ENCODE assay signal across 12 cellular contexts in the genomic region with DNA sequence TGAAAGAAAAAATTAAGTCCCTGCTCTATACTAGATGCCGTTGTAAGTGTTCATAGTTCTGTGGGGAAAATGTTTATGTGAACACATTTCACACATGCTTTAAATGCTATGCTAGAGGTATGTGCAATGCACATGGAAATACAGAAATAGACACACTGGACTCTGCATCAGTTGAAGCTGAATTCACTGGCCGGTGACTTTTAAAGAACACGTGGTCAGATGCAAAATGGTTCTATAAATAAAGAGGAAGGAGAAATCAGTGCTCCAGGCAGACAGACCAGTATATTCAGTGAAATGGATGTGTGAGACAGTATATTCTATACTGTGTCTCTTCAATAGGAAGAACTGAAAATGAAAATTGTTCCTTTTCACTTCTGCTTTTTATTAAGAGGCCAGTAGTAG. TPM values are rescaled to one million over a fixed set of nuclear protein-coding genes. Genes with fewer than 3 reads are reported as not detected.
A peak's percentile ranks its signal among the peaks of the same experiment; 100 is the strongest.
DNase-seq lines count a peak whose midpoint lies in the region; ATAC-seq, FAIRE-seq and TF ChIP-seq lines count a peak whose summit lies in the region.
"Had no signal": no experiment of that assay in that cellular context is flagged by ENCODE, and none has a peak within 500 bp of the region (broad histone marks: within the 10 kb centered on the region; RNA-seq: fewer than 3 reads in every experiment).

No MANE protein-coding gene starts in this region.

- H3K36me3 ChIP-seq in GM12878 (ENCODE audit: control insufficient read depth in 2 of 2, insufficient read depth in 2 of 2, low read length in 1 of 2): no peaks in the 10 kb centered on the region
- H3K36me3 ChIP-seq in mammary epithelial cell (ENCODE audit: insufficient read depth, low read length): no peaks in the 10 kb centered on the region
- H3K36me3 ChIP-seq in gastrocnemius medialis: no peaks in the 10 kb centered on the region

- H3K27me3 ChIP-seq in GM12878 (replicated peaks in 1 of 2; ENCODE audit: control insufficient read depth in 2 of 2, insufficient read depth in 2 of 2, low read length in 1 of 2) (no peaks in the 10 kb centered on the region), mammary epithelial cell (ENCODE audit: insufficient read depth, low read length) (no peaks in the 10 kb centered on the region), gastrocnemius medialis (no peaks in the 10 kb centered on the region)

- no peak for TF ChIP-seq POLR2A in GM12878 (IDR thresholded peaks at IDR 0.05; ENCODE audit: low read depth, low read length)
- no peak for TF ChIP-seq POLR2A in gastrocnemius medialis (IDR thresholded peaks at IDR 0.05)

- H3K9ac ChIP-seq in GM12878 (ENCODE audit: control insufficient read depth, insufficient read depth, low read length) (no peak overlapping the region), mammary epithelial cell (ENCODE audit: insufficient read depth, low read length) (no peak overlapping the region)

- H4K20me1 ChIP-seq in GM12878 (ENCODE audit: control insufficient read depth, insufficient read depth) (no peaks in the 10 kb centered on the region), mammary epithelial cell (ENCODE audit: insufficient read depth, low read length) (no peaks in the 10 kb centered on the region)

- no peak for TF ChIP-seq EP300 in GM12878 (IDR thresholded peaks at IDR 0.05; ENCODE audit: borderline replicate concordance in 1 of 2, control insufficient read depth in 1 of 2, low read depth in 2 of 2, low read length in 2 of 2)

- SMC1A ChIA-PET in GM12878 (lab: Charles Lee; ENCODE audit: uncharacterized antibody, unreplicated experiment): interaction anchor here (0.6 to 1.4 kb wide), 3 partner anchors 21 to 323 kb away, joined by 3 read pairs; no protein-coding TSS in a partner anchor

- DNase-seq in GM12878 (ENCODE audit: low read depth, low spot score) (peak; percentile 50), mammary epithelial cell (no peak), gastrocnemius medialis (no peak), GOT3 (lab: John Stamatoyannopoulos, UW) (no peak)
- no peak for DNase-seq in activated T-cell treated with anti-CD3 and anti-CD28 coated beads, Interleukin-2, amount 50 U/mL, for 4 hours
- DNase-seq: activated T-cell treated with anti-CD3 and anti-CD28 coated beads, Interleukin-2, amount 50 U/mL, for 24 hours; CD8-positive, alpha-beta T cell; occipital lobe had no signal

- RAD21 ChIA-PET in GM12878 (lab: Charles Lee; ENCODE audit: unreplicated experiment): no interaction called here

- H3K79me2 ChIP-seq in GM12878 (ENCODE audit: control insufficient read depth, insufficient read depth, low read length) (no peaks in the 10 kb centered on the region), mammary epithelial cell (ENCODE audit: insufficient read depth, low read length) (no peaks in the 10 kb centered on the region)

- peak; percentile 98 for ATAC-seq in GM18502 (IDR thresholded peaks at IDR 0.05; ENCODE audit: poor library complexity, unreplicated experiment)
- ATAC-seq in GM21526 (IDR thresholded peaks at IDR 0.05; ENCODE audit: low FRiP score, unreplicated experiment): peak; percentile 100
- ATAC-seq in HG03159 (IDR thresholded peaks at IDR 0.05; ENCODE audit: unreplicated experiment): peak; percentile 99
- peak; percentile 99 for ATAC-seq in GM12878
- ATAC-seq in activated T-cell treated with anti-CD3 and anti-CD28 coated beads, Interleukin-2, amount 50 U/mL, for 4 hours: no peak
- ATAC-seq in gastrocnemius medialis: no peak
- ATAC-seq: CD8-positive, alpha-beta T cell; GM23338 had no signal

- H3K9me3 Mint-ChIP-seq in activated T-cell treated with anti-CD3 and anti-CD28 coated beads, Interleukin-2, amount 50 U/mL, for 4 hours: peaks cover 3% of the 10 kb centered on the region
- H3K9me3 Mint-ChIP-seq: CD8-positive, alpha-beta T cell; GM23338 had no signal

- intact Hi-C loops in GM12878 (cut with micrococcal nuclease; ENCODE audit: unreplicated experiment): no loop called here
- intact Hi-C loops in mammary epithelial cell (cut with micrococcal nuclease): no loop called here
- intact Hi-C loops in gastrocnemius medialis (cut with DNase I; ENCODE audit: low total_unique reads): no loop called here

- TF ChIP-seq CTCF in GM12878 (IDR thresholded peaks at IDR 0.05 in 2 of 3, conservative IDR thresholded peaks at IDR 0.05 in 1 of 3; ENCODE audit: control insufficient read depth in 2 of 3, extremely low read depth in 1 of 3, insufficient read depth in 1 of 3, low read depth in 3 of 3, low read length in 3 of 3): no peak
- TF ChIP-seq CTCF in mammary epithelial cell (conservative IDR thresholded peaks at IDR 0.05 in 1 of 2, IDR thresholded peaks at IDR 0.05 in 1 of 2; ENCODE audit: extremely low read depth in 1 of 2, insufficient read depth in 1 of 2, low read depth in 1 of 2, low read length in 2 of 2): no peak
- TF ChIP-seq CTCF in gastrocnemius medialis (IDR thresholded peaks at IDR 0.05 in 4 of 5, conservative IDR thresholded peaks at IDR 0.05 in 1 of 5): no peak

- CTCF ChIA-PET in GM12878 (lab: Yijun Ruan, JAX) (interaction anchor here (0.6 kb wide), 1 partner anchor 254 kb away, joined by 3 read pairs; no protein-coding TSS in a partner anchor), mammary epithelial cell (lab: Charles Lee; ENCODE audit: low non-redundant PET) (no interaction called here)

- 2% methylated on average over 3 of the region's 3 CpGs for WGBS in GM12878 (ENCODE audit: insufficient coverage, insufficient replicate concordance, low lambda C conversion rate, missing lambda C conversion rate)
- WGBS in mammary epithelial cell (ENCODE audit: low coverage, missing lambda C conversion rate): 79% methylated on average over 3 of the region's 3 CpGs

- H3K9me3 ChIP-seq in GM12878 (replicated peaks; ENCODE audit: control insufficient read depth, insufficient read depth, low read length) (no peaks in the 10 kb centered on the region; the same call in 2 of the 3 replicates), mammary epithelial cell (replicated peaks; ENCODE audit: insufficient read depth, low read length) (no peaks in the 10 kb centered on the region), gastrocnemius medialis (no peaks in the 10 kb centered on the region)

- no peak overlapping the region for H3K4me3 ChIP-seq in GM12878
- no peak overlapping the region for H3K4me3 ChIP-seq in mammary epithelial cell (replicated peaks in 1 of 3; ENCODE audit: insufficient read depth in 1 of 3, low read depth in 2 of 3, low read length in 3 of 3)
- H3K4me3 ChIP-seq in gastrocnemius medialis: no peak overlapping the region
- H3K4me3 ChIP-seq: GM23338 had no signal

- in situ Hi-C loops in GM12878 (cut with MboI): no loop called here
- in situ Hi-C loops in mammary epithelial cell (cut with MboI; ENCODE audit: low sequenced_read_pairs in 2 of 2): no loop called here
- in situ Hi-C loops in gastrocnemius medialis (cut with MboI; ENCODE audit: low sequenced_read_pairs in 4 of 4): no loop called here

- H3K4me3 Mint-ChIP-seq in activated T-cell treated with anti-CD3 and anti-CD28 coated beads, Interleukin-2, amount 50 U/mL, for 4 hours: no peak overlapping the region
- H3K4me3 Mint-ChIP-seq: activated T-cell treated with anti-CD3 and anti-CD28 coated beads, Interleukin-2, amount 50 U/mL, for 24 hours; CD8-positive, alpha-beta T cell; GM23338 had no signal

- BruUV-seq in GM12878 (replicated peaks; lab: Mats Ljungman, UMichigan) (no TSS peak), mammary epithelial cell (replicated peaks; lab: Mats Ljungman, UMichigan) (no TSS peak)

- H3K4me1 Mint-ChIP-seq in activated T-cell treated with anti-CD3 and anti-CD28 coated beads, Interleukin-2, amount 50 U/mL, for 4 hours (ENCODE audit: low read depth): no peaks in the 10 kb centered on the region
- H3K4me1 Mint-ChIP-seq: GM23338 had no signal

- FAIRE-seq in GM12878 (lab: Jason Lieb, UNC): peak; percentile 80

- H3K27ac ChIP-seq in GM12878 (ENCODE audit: control insufficient read depth, insufficient read depth) (no peak overlapping the region), mammary epithelial cell (ENCODE audit: insufficient read depth, low read depth, low read length) (no peak overlapping the region), gastrocnemius medialis (no peak overlapping the region)

- dilution Hi-C loops in mammary epithelial cell (cut with HindIII; ENCODE audit: low sequenced_read_pairs): no loop called here

- H3K4me2 ChIP-seq in GM12878 (ENCODE audit: control insufficient read depth, insufficient read depth) (peak overlapping the region; percentile 59), mammary epithelial cell (ENCODE audit: insufficient read depth, low read depth, low read length) (no peak overlapping the region)
- H3K4me2 ChIP-seq: GM23338 had no signal

- POLR2A ChIA-PET in GM12878 (lab: Charles Lee): no interaction called here

- H3K4me1 ChIP-seq in GM12878 (ENCODE audit: control insufficient read depth, insufficient read depth, low read length) (peaks cover 7% of the 10 kb centered on the region; the same call in 1 of the 2 replicates), mammary epithelial cell (ENCODE audit: insufficient read depth, low read length) (no peaks in the 10 kb centered on the region), gastrocnemius medialis (no peaks in the 10 kb centered on the region)

- no peaks in the 10 kb centered on the region for H3K27me3 Mint-ChIP-seq in activated T-cell treated with anti-CD3 and anti-CD28 coated beads, Interleukin-2, amount 50 U/mL, for 4 hours (ENCODE audit: low read depth)
- H3K27me3 Mint-ChIP-seq: activated T-cell treated with anti-CD3 and anti-CD28 coated beads, Interleukin-2, amount 50 U/mL, for 24 hours had no signal

- no peaks in the 10 kb centered on the region for H3K36me3 Mint-ChIP-seq in activated T-cell treated with anti-CD3 and anti-CD28 coated beads, Interleukin-2, amount 50 U/mL, for 4 hours (ENCODE audit: insufficient read depth)
- H3K36me3 Mint-ChIP-seq: CD8-positive, alpha-beta T cell had no signal

- TF ChIP-seq RAD21 in GM12878 (IDR thresholded peaks at IDR 0.05; ENCODE audit: insufficient read depth, low read depth, low read length): no peak

- H2AFZ ChIP-seq in GM12878 (ENCODE audit: control insufficient read depth, low read depth, low read length): no peak overlapping the region
- no peak overlapping the region for H2AFZ ChIP-seq in mammary epithelial cell (ENCODE audit: low read depth, low read length)
- H2AFZ ChIP-seq: GM23338 had no signal

RNA-seq across cellular contexts. Expression of gene TRPC6, which starts 29.9 kb away (rescaled TPM):
- total RNA-seq in GM12878 (2013; cell fraction: nucleolus; rRNA removed): not detected in 2 replicates
- not detected in 2 replicates for total RNA-seq in GM12878 (2014; rRNA removed)
- total RNA-seq in GM12878 (2014; rRNA removed; fragmentation: Illumina TruSeq; extraction: Trizol): not detected in 2 replicates
- not detected in 2 replicates for total RNA-seq in GM12878 (2021)
- polyA plus RNA-seq in GM12878 (2011; ENCODE audit: low read depth): not detected
- polyA plus RNA-seq in GM12878 (2011; rRNA removed): not detected in 2 replicates
- not detected in 2 replicates for polyA plus RNA-seq in GM12878 (2011; cell fraction: cytosol; rRNA removed)
- not detected in 2 replicates for polyA plus RNA-seq in GM12878 (2011; cell fraction: nucleus; rRNA removed)
- polyA plus RNA-seq in GM12878 (2012): not detected in 2 replicates
- polyA plus RNA-seq in GM12878 (2014; fragmentation: Illumina TruSeq; extraction: Trizol): not detected in 2 replicates
- not detected for polyA plus RNA-seq in GM12878 (2014; fragmentation: Nextera tagmentation; extraction: Ambion mirVana)
- not detected in 2 replicates for polyA plus RNA-seq in GM12878 (2014; rRNA removed)
- not detected for polyA plus RNA-seq in GM12878 (2016; fragmentation: Nextera tagmentation; extraction: Ambion mirVana)
- polyA minus RNA-seq in GM12878 (2011; rRNA and poly(A)+ RNA removed): not detected in 2 replicates
- polyA minus RNA-seq in GM12878 (2011; cell fraction: cytosol; rRNA and poly(A)+ RNA removed): not detected in 2 replicates
- not detected in 2 replicates for polyA minus RNA-seq in GM12878 (2011; cell fraction: nucleus; rRNA and poly(A)+ RNA removed)
- not detected for total RNA-seq in activated T-cell treated with anti-CD3 and anti-CD28 coated beads, Interleukin-2, amount 50 U/mL, for 4 hours
- total RNA-seq in mammary epithelial cell: 1 to 10 TPM in 1 of 2 donors, under 1 TPM in 1; 0.16 to 1.5 TPM
- polyA plus RNA-seq in mammary epithelial cell: not detected
- not detected for polyA minus RNA-seq in mammary epithelial cell
- under 1 TPM in 3 of 4 donors, not detected in 1; 0.11 to 0.29 (median 0.20) TPM for total RNA-seq in gastrocnemius medialis
- total RNA-seq: CD8-positive, alpha-beta T cell had no signal

Comparison
In these comparisons a context has a peak if more than half of its experiments do, and no peak if none do; other contexts are left out.
1. ATAC-seq: peak in GM18502 (single experiment), GM21526 (single experiment), HG03159 (single experiment) and GM12878 (single experiment); none in activated T-cell treated with anti-CD3 and anti-CD28 coated beads, Interleukin-2, amount 50 U/mL, for 4 hours (0 of 2) and gastrocnemius medialis (0 of 2).